Comparison of ENCODE assay signal across 32 cellular contexts in the genomic region with DNA sequence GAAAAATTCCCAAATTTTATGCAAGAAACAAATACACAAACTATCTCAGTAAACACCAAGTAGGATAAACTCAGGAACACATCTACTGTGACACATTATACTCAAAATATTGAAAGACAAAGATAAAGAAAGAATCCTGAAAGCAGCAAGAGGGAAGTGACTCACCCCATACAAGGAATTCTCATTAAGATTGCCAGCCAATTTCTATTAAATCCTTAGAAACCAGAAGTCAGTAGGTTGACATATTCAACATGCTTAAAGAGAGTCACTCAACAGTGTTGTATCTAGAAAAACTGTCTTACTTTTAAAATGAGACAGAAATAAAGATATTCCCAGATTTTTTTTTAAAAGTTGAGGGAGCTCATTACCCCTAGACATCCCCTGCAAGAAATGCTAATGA. TPM values are rescaled to one million over a fixed set of nuclear protein-coding genes. Genes with fewer than 3 reads are reported as not detected.
A peak's percentile ranks its signal among the peaks of the same experiment; 100 is the strongest.
DNase-seq lines count a peak whose midpoint lies in the region; FAIRE-seq and TF ChIP-seq lines count a peak whose summit lies in the region.
"Had no signal": no experiment of that assay in that cellular context is flagged by ENCODE, and none has a peak within 500 bp of the region (broad histone marks: within the 10 kb centered on the region; RNA-seq: fewer than 3 reads in every experiment).

No MANE protein-coding gene starts in this region.

- TF ChIP-seq CTCF in HFFc6 (IDR thresholded peaks at IDR 0.05) (no peak), bronchial epithelial cell (IDR thresholded peaks at IDR 0.05; ENCODE audit: insufficient read depth, low read length, severe bottlenecking) (no peak)

- peaks cover 3% of the 10 kb centered on the region; the same call in 1 of the 2 replicates for H3K27me3 Mint-ChIP-seq in HFFc6 (ENCODE audit: insufficient read depth)

- no peaks in the 10 kb centered on the region for H3K9me3 Mint-ChIP-seq in HFFc6

- peak; percentile 35 for DNase-seq in AG08395 (ENCODE audit: low spot score)
- DNase-seq in HFFc6 = peak; percentile 25
- DNase-seq in bronchial epithelial cell (ENCODE audit: low read depth) = peak; percentile 7
- DNase-seq in kidney tubule cell (ENCODE audit: low spot score) = peak; percentile 30
- DNase-seq in GM19240 (ENCODE audit: insufficient read length, low spot score) = no peak
- no peak for DNase-seq in NCI-H2029 treated with DMSO at 0.1 percent for 48 hours (lab: John Stamatoyannopoulos, UW)
- DNase-seq in effector CD8-positive, alpha-beta T cell (lab: John Stamatoyannopoulos, UW) = no peak
- no peak for DNase-seq in LoVo (ENCODE audit: low spot score)
- DNase-seq: ACHN; activated CD4-positive, alpha-beta T cell treated with anti-CD3 and anti-CD28 coated beads, Interleukin-2, amount 50 U/mL, for 4 hours; activated CD4-positive, CD25-positive, alpha-beta regulatory T cell; activated naive CD4-positive, alpha-beta T cell treated with anti-CD3 and anti-CD28 coated beads, Interleukin-2, amount 50 U/mL, for 16 hours; DMS79; esophagus squamous epithelium; islet precursor cell; NCI-H1092; NCI-H1694 treated with DMSO at 0.1 percent for 48 hours; NCI-H2171 treated with DMSO at 0.1 percent for 48 hours; NCI-H524; retina; SHP77; stimulated activated CD4-positive, alpha-beta T cell treated with anti-CD3 and anti-CD28 coated beads, Interleukin-2, amount 100 ng/mL, for 24 hours; stomach; SW 1271; tibial artery had no signal

- peaks cover 9% of the 10 kb centered on the region for H3K4me1 Mint-ChIP-seq in HFFc6 (ENCODE audit: low read depth)

- no peaks in the 10 kb centered on the region for H3K36me3 ChIP-seq in bronchial epithelial cell (ENCODE audit: control insufficient read depth, insufficient read depth, low read length)
- H3K36me3 ChIP-seq: BLaER1 treated with 17β-estradiol and CSF1 and Interleukin-3, amounts not matched to agents 10 nM and 100 nM; esophagus squamous epithelium; stomach; tibial artery had no signal

- peaks cover 3% of the 10 kb centered on the region; the same call in 1 of the 2 replicates for H3K36me3 Mint-ChIP-seq in HFFc6 (ENCODE audit: low read depth)

- no peak for FAIRE-seq in bronchial epithelial cell (lab: Jason Lieb, UNC)

- no peak overlapping the region for H3K4me3 Mint-ChIP-seq in HFFc6
- H3K4me3 Mint-ChIP-seq: dendritic cell treated with granulocyte-macrophage colony-stimulating factor and Interleukin-4, amounts not matched to agents 40 ng/mL and 50 ng/mL, for 4 days; natural killer cell treated with Interleukin-12 subunit alpha and Interleukin-12 subunit beta and Interleukin-15 and Interleukin-18, amount 100 ng/mL, for 72 hours had no signal

- no peaks in the 10 kb centered on the region for H3K27me3 ChIP-seq in bronchial epithelial cell (ENCODE audit: control insufficient read depth, insufficient read depth, low read length)
- H3K27me3 ChIP-seq: BLaER1 treated with 17β-estradiol and CSF1 and Interleukin-3, amounts not matched to agents 10 nM and 100 nM; tibial artery had no signal

- no peak overlapping the region for H3K4me3 ChIP-seq in bronchial epithelial cell (ENCODE audit: low read depth, low read length)
- H3K4me3 ChIP-seq: BLaER1 treated with 17β-estradiol and CSF1 and Interleukin-3, amounts not matched to agents 10 nM and 100 nM; esophagus squamous epithelium; stomach; tibial artery had no signal

- no peak overlapping the region for H3K27ac Mint-ChIP-seq in HFFc6
- H3K27ac Mint-ChIP-seq: dendritic cell treated with granulocyte-macrophage colony-stimulating factor and Interleukin-4, amounts not matched to agents 40 ng/mL and 50 ng/mL, for 4 days; natural killer cell treated with Interleukin-12 subunit alpha and Interleukin-12 subunit beta and Interleukin-15 and Interleukin-18, amount 100 ng/mL, for 72 hours had no signal

RNA-seq across cellular contexts. Expression of gene SPATA31E1, which starts 15.5 kb away (rescaled TPM):
- total RNA-seq in HFFc6 (2021; fragmentation: NEBNext Ultra II Directional; extraction: Animal tissue kit (Norgen Biotek cat#: 25700)) = not detected
- not detected in 2 replicates for total RNA-seq in bronchial epithelial cell
- total RNA-seq: cardiac septum; esophagus squamous epithelium; liver; mononuclear cell; natural killer cell treated with Interleukin-12 subunit alpha and Interleukin-12 subunit beta and Interleukin-15 and Interleukin-18, amount 100 ng/mL, for 72 hours; omental fat pad; stomach had no signal

RNA-seq across cellular contexts. Expression of gene SPATA31C1, which starts 19.6 kb away (rescaled TPM):
- not detected for total RNA-seq in HFFc6 (2021; fragmentation: NEBNext Ultra II Directional; extraction: Animal tissue kit (Norgen Biotek cat#: 25700))
- total RNA-seq in bronchial epithelial cell = not detected in 2 replicates
- total RNA-seq: cardiac septum; esophagus squamous epithelium; mononuclear cell; natural killer cell treated with Interleukin-12 subunit alpha and Interleukin-12 subunit beta and Interleukin-15 and Interleukin-18, amount 100 ng/mL, for 72 hours; omental fat pad; stomach had no signal

Comparison
In these comparisons a context has a peak if more than half of its experiments do, and no peak if none do; other contexts are left out.
1. DNase-seq: peak in AG08395 (single experiment), HFFc6 (single experiment), bronchial epithelial cell (single experiment) and kidney tubule cell (single experiment); none in GM19240 (single experiment), NCI-H2029 treated with DMSO at 0.1 percent for 48 hours (single experiment), effector CD8-positive, alpha-beta T cell (single experiment) and LoVo (single experiment).